1 cellular context compared by ENCODE assay signal in the genomic region with DNA sequence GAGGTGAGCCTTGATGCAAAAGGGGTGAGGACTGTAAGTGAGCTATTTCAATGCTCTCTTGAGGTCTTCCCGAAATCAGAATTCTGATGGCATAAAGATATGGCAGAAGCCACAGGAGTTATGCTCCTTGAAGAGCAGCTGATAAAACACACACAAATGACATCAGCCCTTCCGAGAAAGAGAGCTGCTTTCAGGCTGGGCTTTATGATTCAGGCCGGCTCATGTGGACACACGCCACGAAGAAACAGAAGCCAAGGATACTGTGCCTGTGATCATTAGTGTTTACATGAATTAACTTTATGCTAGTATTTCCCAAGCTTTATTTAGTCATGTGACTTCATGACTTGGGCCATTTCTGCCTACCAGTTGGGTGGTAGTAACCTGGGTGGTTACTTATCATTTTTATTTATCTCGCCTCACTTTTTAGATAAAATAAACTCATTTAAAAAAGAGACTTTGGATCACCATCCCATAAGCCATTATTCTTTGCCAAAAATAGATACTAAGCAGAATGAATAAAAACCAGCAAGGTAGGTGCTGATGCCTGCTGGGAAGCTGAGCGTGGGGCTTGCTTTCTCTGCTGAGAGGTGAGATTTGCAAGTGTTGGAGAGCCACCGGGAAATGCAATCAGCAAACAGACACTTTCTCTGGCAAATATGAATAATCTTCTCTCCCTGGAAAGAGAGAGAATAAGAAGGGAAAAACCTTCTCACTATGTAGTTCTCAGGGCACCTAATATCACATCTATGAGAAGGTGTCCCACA.
TF ChIP-seq lines count a peak whose summit lies in the region.

No MANE protein-coding gene starts in this region.

TF ChIP-seq in K562, 482 proteins besides CTCF, POLR2A, EP300 and RAD21 (continued from another document):
- TF ChIP-seq ZNF764 (CRISPR knock-in tag; IDR thresholded peaks at IDR 0.05; ENCODE audit: low read depth): no peak
- no peak for TF ChIP-seq ZC3H11A (IDR thresholded peaks at IDR 0.05; ENCODE audit: low read depth, low read length)
- TF ChIP-seq RCOR1 (IDR thresholded peaks at IDR 0.05; ENCODE audit: borderline replicate concordance in 1 of 2, low read depth in 2 of 2, low read length in 2 of 2): peak in 1 of 2 experiments; percentile 95; a peak in 2 of 4 replicates
- TF ChIP-seq ZNF121 (CRISPR knock-in tag; conservative IDR thresholded peaks at IDR 0.05): no peak
- TF ChIP-seq NBN (IDR thresholded peaks at IDR 0.05; ENCODE audit: low read depth): peak; percentile 43; the same call in 1 of the 2 replicates
- TF ChIP-seq HDGF (IDR thresholded peaks at IDR 0.05): no peak
- no peak for TF ChIP-seq ZFP1 (CRISPR knock-in tag; IDR thresholded peaks at IDR 0.05)
- TF ChIP-seq, protein P1, sequence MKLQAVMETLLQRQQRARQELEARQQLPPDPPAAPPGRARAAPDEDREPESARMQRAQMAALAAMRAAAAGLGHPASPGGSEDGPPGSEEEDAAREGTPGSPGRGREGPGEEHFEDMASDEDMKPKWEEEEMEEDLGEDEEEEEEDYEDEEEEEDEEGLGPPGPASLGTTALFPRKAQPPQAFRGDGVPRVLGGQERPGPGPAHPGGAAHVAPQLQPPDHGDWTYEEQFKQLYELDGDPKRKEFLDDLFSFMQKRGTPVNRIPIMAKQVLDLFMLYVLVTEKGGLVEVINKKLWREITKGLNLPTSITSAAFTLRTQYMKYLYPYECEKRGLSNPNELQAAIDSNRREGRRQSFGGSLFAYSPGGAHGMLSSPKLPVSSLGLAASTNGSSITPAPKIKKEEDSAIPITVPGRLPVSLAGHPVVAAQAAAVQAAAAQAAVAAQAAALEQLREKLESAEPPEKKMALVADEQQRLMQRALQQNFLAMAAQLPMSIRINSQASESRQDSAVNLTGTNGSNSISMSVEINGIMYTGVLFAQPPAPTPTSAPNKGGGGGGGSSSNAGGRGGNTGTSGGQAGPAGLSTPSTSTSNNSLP (IDR thresholded peaks at IDR 0.05; ENCODE audit: borderline replicate concordance, low read depth, low read length): 0 out of 2 replicates have a peak, but pooled peaks have one; percentile 25
- no peak for TF ChIP-seq EZH2 (IDR thresholded peaks at IDR 0.05; ENCODE audit: borderline replicate concordance, low read depth, low read length)
- no peak for TF ChIP-seq MAFF (IDR thresholded peaks at IDR 0.05; ENCODE audit: low read length)
- TF ChIP-seq, protein P2, sequence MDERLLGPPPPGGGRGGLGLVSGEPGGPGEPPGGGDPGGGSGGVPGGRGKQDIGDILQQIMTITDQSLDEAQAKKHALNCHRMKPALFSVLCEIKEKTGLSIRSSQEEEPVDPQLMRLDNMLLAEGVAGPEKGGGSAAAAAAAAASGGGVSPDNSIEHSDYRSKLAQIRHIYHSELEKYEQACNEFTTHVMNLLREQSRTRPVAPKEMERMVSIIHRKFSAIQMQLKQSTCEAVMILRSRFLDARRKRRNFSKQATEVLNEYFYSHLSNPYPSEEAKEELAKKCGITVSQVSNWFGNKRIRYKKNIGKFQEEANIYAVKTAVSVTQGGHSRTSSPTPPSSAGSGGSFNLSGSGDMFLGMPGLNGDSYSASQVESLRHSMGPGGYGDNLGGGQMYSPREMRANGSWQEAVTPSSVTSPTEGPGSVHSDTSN (CRISPR knock-in tag; IDR thresholded peaks at IDR 0.05; ENCODE audit: low read depth): no peak
- TF ChIP-seq, protein P2 (tag; conservative IDR thresholded peaks at IDR 0.05; ENCODE audit: low read depth): 0 out of 2 replicates have a peak, but pooled peaks have one; percentile 30
- no peak for TF ChIP-seq ZNF263 (CRISPR knock-in tag; IDR thresholded peaks at IDR 0.05; ENCODE audit: borderline replicate concordance)
- TF ChIP-seq ELF4 (CRISPR knock-in tag; IDR thresholded peaks at IDR 0.05): no peak
- TF ChIP-seq CTBP1 (IDR thresholded peaks at IDR 0.05; ENCODE audit: borderline replicate concordance): peak; percentile 68; the same call in 1 of the 2 replicates
- TF ChIP-seq CBX5 (IDR thresholded peaks at IDR 0.05; ENCODE audit: borderline replicate concordance, low read depth): no peak
- no peak for TF ChIP-seq PHTF2 (CRISPR knock-in tag; IDR thresholded peaks at IDR 0.05)
- no peak for TF ChIP-seq ATF1 (CRISPR knock-in tag; IDR thresholded peaks at IDR 0.05)
- peak; percentile 51; the same call in 1 of the 2 replicates for TF ChIP-seq ATF1 (tag; IDR thresholded peaks at IDR 0.05)
- TF ChIP-seq CC2D1A (IDR thresholded peaks at IDR 0.05): no peak
- peak; percentile 42; the same call in 1 of the 2 replicates for TF ChIP-seq TAL1 (IDR thresholded peaks at IDR 0.05)
- no peak for TF ChIP-seq EWSR1 (IDR thresholded peaks at IDR 0.05; ENCODE audit: borderline replicate concordance, low read depth, partially characterized antibody)
- no peak for TF ChIP-seq CHD2 (IDR thresholded peaks at IDR 0.05; ENCODE audit: low read depth, low read length)
- TF ChIP-seq, protein P3, sequence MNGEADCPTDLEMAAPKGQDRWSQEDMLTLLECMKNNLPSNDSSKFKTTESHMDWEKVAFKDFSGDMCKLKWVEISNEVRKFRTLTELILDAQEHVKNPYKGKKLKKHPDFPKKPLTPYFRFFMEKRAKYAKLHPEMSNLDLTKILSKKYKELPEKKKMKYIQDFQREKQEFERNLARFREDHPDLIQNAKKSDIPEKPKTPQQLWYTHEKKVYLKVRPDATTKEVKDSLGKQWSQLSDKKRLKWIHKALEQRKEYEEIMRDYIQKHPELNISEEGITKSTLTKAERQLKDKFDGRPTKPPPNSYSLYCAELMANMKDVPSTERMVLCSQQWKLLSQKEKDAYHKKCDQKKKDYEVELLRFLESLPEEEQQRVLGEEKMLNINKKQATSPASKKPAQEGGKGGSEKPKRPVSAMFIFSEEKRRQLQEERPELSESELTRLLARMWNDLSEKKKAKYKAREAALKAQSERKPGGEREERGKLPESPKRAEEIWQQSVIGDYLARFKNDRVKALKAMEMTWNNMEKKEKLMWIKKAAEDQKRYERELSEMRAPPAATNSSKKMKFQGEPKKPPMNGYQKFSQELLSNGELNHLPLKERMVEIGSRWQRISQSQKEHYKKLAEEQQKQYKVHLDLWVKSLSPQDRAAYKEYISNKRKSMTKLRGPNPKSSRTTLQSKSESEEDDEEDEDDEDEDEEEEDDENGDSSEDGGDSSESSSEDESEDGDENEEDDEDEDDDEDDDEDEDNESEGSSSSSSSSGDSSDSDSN (IDR thresholded peaks at IDR 0.05; ENCODE audit: borderline replicate concordance in 1 of 2, low read depth in 2 of 2, low read length in 2 of 2): peak; percentile 87 to 94; a peak in 3 of 4 replicates
- TF ChIP-seq, protein P4, sequence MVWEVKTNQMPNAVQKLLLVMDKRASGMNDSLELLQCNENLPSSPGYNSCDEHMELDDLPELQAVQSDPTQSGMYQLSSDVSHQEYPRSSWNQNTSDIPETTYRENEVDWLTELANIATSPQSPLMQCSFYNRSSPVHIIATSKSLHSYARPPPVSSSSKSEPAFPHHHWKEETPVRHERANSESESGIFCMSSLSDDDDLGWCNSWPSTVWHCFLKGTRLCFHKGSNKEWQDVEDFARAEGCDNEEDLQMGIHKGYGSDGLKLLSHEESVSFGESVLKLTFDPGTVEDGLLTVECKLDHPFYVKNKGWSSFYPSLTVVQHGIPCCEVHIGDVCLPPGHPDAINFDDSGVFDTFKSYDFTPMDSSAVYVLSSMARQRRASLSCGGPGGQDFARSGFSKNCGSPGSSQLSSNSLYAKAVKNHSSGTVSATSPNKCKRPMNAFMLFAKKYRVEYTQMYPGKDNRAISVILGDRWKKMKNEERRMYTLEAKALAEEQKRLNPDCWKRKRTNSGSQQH (CRISPR knock-in tag; IDR thresholded peaks at IDR 0.05): no peak
- no peak for TF ChIP-seq E2F3 (CRISPR knock-in tag; IDR thresholded peaks at IDR 0.05)
- TF ChIP-seq NFIC (IDR thresholded peaks at IDR 0.05): no peak
- TF ChIP-seq STAT5B (CRISPR knock-in tag; IDR thresholded peaks at IDR 0.05): no peak
- TF ChIP-seq DPF2 (IDR thresholded peaks at IDR 0.05): peak; percentile 60
- peak; percentile 72 for TF ChIP-seq MEIS2 (IDR thresholded peaks at IDR 0.05; ENCODE audit: partially characterized antibody)
- TF ChIP-seq ETS2 (tag; IDR thresholded peaks at IDR 0.05; ENCODE audit: borderline replicate concordance, poor library complexity, severe bottlenecking): no peak
- TF ChIP-seq TSC22D4 (tag; IDR thresholded peaks at IDR 0.05): no peak
- TF ChIP-seq ZNF583 (CRISPR knock-in tag; IDR thresholded peaks at IDR 0.05): no peak
- TF ChIP-seq ATF7 (IDR thresholded peaks at IDR 0.05): peak; percentile 95
TF ChIP-seq in K562: peak in this region for 34.
